ENCODE assay signal across 1 cellular context in genomic region chr1:184051485-184052193, GRCh38.
A peak's percentile ranks its signal among the peaks of the same experiment; 100 is the strongest.
TF ChIP-seq lines count a peak whose summit lies in the region.

Gene TSEN15 (plus strand): TSS chr1:184051730. CDS start chr1:184051756, 26 bp downstream.

TF ChIP-seq in HepG2, 621 proteins besides CTCF, POLR2A, EP300 and RAD21 (continued from another document and continues in another):
- TF ChIP-seq STAT6 (CRISPR knock-in tag; IDR thresholded peaks at IDR 0.05; ENCODE audit: borderline replicate concordance) (no peak), ZNF446 (CRISPR knock-in tag; IDR thresholded peaks at IDR 0.05) (no peak), THAP7 (CRISPR knock-in tag; IDR thresholded peaks at IDR 0.05) (peak; percentile 79; the same call in 1 of the 2 replicates), THAP11 (CRISPR knock-in tag; IDR thresholded peaks at IDR 0.05) (peak; percentile 91), RBAK (CRISPR knock-in tag; IDR thresholded peaks at IDR 0.05) (no peak), KLF12 (CRISPR knock-in tag; IDR thresholded peaks at IDR 0.05; ENCODE audit: borderline replicate concordance) (no peak), FUBP1 (CRISPR knock-in tag; IDR thresholded peaks at IDR 0.05; ENCODE audit: borderline replicate concordance) (no peak), PAX8 (CRISPR knock-in tag; IDR thresholded peaks at IDR 0.05; ENCODE audit: borderline replicate concordance) (peak; percentile 98; the same call in 1 of the 2 replicates), PREB (CRISPR knock-in tag; IDR thresholded peaks at IDR 0.05) (peak; percentile 77; the same call in 1 of the 2 replicates), HDAC6 (IDR thresholded peaks at IDR 0.05; ENCODE audit: low read depth, low read length) (no peak), ZNF343 (CRISPR knock-in tag; IDR thresholded peaks at IDR 0.05) (no peak; the same call in none of the 2 replicates), NCOA1 (CRISPR knock-in tag; IDR thresholded peaks at IDR 0.05) (no peak), ZBTB7A (CRISPR knock-in tag; IDR thresholded peaks at IDR 0.05) (peak; percentile 52; the same call in 1 of the 2 replicates), DR1 (CRISPR knock-in tag; IDR thresholded peaks at IDR 0.05) (0 out of 2 replicates have a peak, but pooled peaks have one; percentile 47), HIVEP1 (CRISPR knock-in tag; IDR thresholded peaks at IDR 0.05) (no peak), TEAD3 (CRISPR knock-in tag; optimal IDR thresholded peaks at IDR 0.05; ENCODE audit: borderline replicate concordance) (peak; percentile 63), CREB1 (IDR thresholded peaks at IDR 0.05) (no peak), CREB1 (CRISPR knock-in tag; IDR thresholded peaks at IDR 0.05) (no peak), ZBTB26 (CRISPR knock-in tag; IDR thresholded peaks at IDR 0.05; ENCODE audit: borderline replicate concordance) (peak; percentile 40; the same call in 1 of the 2 replicates), RNF2 (conservative IDR thresholded peaks at IDR 0.05; ENCODE audit: low read depth) (0 out of 2 replicates have a peak, but pooled peaks have one; percentile 32), ZNF710 (CRISPR knock-in tag; IDR thresholded peaks at IDR 0.05; ENCODE audit: borderline replicate concordance) (0 out of 2 replicates have a peak, but pooled peaks have one; percentile 43), MTA1 (CRISPR knock-in tag; IDR thresholded peaks at IDR 0.05; ENCODE audit: borderline replicate concordance) (peak; percentile 87), KMT2B (CRISPR knock-in tag; IDR thresholded peaks at IDR 0.05) (peak; percentile 98), BRD4 (CRISPR knock-in tag; IDR thresholded peaks at IDR 0.05) (peak; percentile 87), SMC3 (IDR thresholded peaks at IDR 0.05; ENCODE audit: low read length) (peak; percentile 11; the same call in 1 of the 2 replicates), CHD4 (IDR thresholded peaks at IDR 0.05; ENCODE audit: borderline replicate concordance, low read length) (0 out of 2 replicates have a peak, but pooled peaks have one; percentile 19), BRF2 (CRISPR knock-in tag; IDR thresholded peaks at IDR 0.05) (peak; percentile 73; the same call in 1 of the 2 replicates), MXD1 (CRISPR knock-in tag; IDR thresholded peaks at IDR 0.05) (peak; percentile 61; the same call in 1 of the 2 replicates), AFF4 (CRISPR knock-in tag; IDR thresholded peaks at IDR 0.05) (peak; percentile 84), ZNF30 (CRISPR knock-in tag; IDR thresholded peaks at IDR 0.05) (0 out of 2 replicates have a peak, but pooled peaks have one; percentile 29), CBX1 (IDR thresholded peaks at IDR 0.05; ENCODE audit: low read depth) (peak; percentile 66), ZNF598 (CRISPR knock-in tag; IDR thresholded peaks at IDR 0.05; ENCODE audit: borderline replicate concordance) (peak; percentile 93; the same call in 1 of the 2 replicates), ZNF10 (CRISPR knock-in tag; IDR thresholded peaks at IDR 0.05; ENCODE audit: borderline replicate concordance, low read depth) (no peak), ZNF225 (CRISPR knock-in tag; IDR thresholded peaks at IDR 0.05) (peak; percentile 93; the same call in 1 of the 2 replicates), TERF1 (CRISPR knock-in tag; IDR thresholded peaks at IDR 0.05) (peak; percentile 80; the same call in 1 of the 2 replicates), ZNF775 (CRISPR knock-in tag; IDR thresholded peaks at IDR 0.05; ENCODE audit: borderline replicate concordance) (peak; percentile 36; the same call in 1 of the 2 replicates), SNAPC2 (CRISPR knock-in tag; IDR thresholded peaks at IDR 0.05) (0 out of 2 replicates have a peak, but pooled peaks have one; percentile 47), ZNF816 (CRISPR knock-in tag; IDR thresholded peaks at IDR 0.05; ENCODE audit: borderline replicate concordance) (peak; percentile 61; the same call in 1 of the 2 replicates), SALL2 (CRISPR knock-in tag; IDR thresholded peaks at IDR 0.05) (peak; percentile 92), SIN3A (IDR thresholded peaks at IDR 0.05; ENCODE audit: borderline replicate concordance, low read depth, low read length) (peak; percentile 82), CC2D1A (CRISPR knock-in tag; IDR thresholded peaks at IDR 0.05) (no peak), ZMYM3 (CRISPR knock-in tag; IDR thresholded peaks at IDR 0.05) (peak; percentile 42; the same call in 1 of the 2 replicates), CERS6 (CRISPR knock-in tag; IDR thresholded peaks at IDR 0.05) (peak; percentile 24; the same call in 1 of the 2 replicates), NFYB (CRISPR knock-in tag; IDR thresholded peaks at IDR 0.05) (no peak), MTF2 (CRISPR knock-in tag; IDR thresholded peaks at IDR 0.05; ENCODE audit: borderline replicate concordance) (peak; percentile 21; the same call in 1 of the 2 replicates), HOXA7 (CRISPR knock-in tag; IDR thresholded peaks at IDR 0.05) (no peak), YY1 (IDR thresholded peaks at IDR 0.05; ENCODE audit: insufficient read depth, insufficient replicate concordance, low read depth, low read length) (peak; percentile 91)
